In the genomic region with DNA sequence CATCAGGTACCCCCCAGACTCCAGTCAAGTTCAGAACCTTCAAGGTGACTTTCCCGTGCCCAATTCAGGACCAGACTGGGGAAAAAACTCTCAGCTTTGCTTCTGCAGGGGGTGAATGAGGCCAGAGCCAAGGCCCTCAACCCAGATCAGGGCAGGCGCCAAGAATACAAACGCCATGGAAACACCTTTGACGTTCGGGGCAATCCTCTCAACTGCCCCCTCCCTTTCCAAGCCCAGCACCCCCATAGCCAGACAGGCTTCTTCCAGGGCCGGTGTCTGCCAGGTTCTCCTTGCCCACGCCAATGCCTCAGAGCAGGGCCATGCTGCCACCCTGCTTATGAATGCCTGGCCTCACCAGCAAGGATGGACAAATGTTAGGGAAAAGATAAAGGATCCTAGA, we compare ENCODE assay signal across 17 cellular contexts. TPM values are rescaled to one million over a fixed set of nuclear protein-coding genes. Genes with fewer than 3 reads are reported as not detected.
A peak's percentile ranks its signal among the peaks of the same experiment; 100 is the strongest.
DNase-seq lines count a peak whose midpoint lies in the region; ATAC-seq and TF ChIP-seq lines count a peak whose summit lies in the region.
"Had no signal": no experiment of that assay in that cellular context is flagged by ENCODE, and none has a peak within 500 bp of the region (broad histone marks: within the 10 kb centered on the region; RNA-seq: fewer than 3 reads in every experiment).

No MANE protein-coding gene starts in this region.

- H3K4me3 ChIP-seq in neuronal stem cell (ENCODE audit: low read length in 2 of 2) (no peak overlapping the region), thoracic aorta (no peak overlapping the region), prostate gland (no peak overlapping the region)
- H3K4me3 ChIP-seq: BLaER1 had no signal

- no peak overlapping the region for H3K4me2 ChIP-seq in neuronal stem cell (ENCODE audit: insufficient read depth, low read length, poor library complexity, severe bottlenecking)
- H3K4me2 ChIP-seq: BLaER1 had no signal

- no peak for DNase-seq in activated CD4-positive, alpha-beta T cell treated with anti-CD3 and anti-CD28 coated beads, Interleukin-2, amount 10 ng/mL, durations not matched to agents 7 days and 5 days
- DNase-seq in activated CD4-positive, alpha-beta T cell treated with anti-CD3 and anti-CD28 coated beads, Interleukin-2, amount 10 ng/mL, durations not matched to agents 24 days and 14 days: no peak
- DNase-seq in neuronal stem cell (ENCODE audit: low spot score): no peak
- DNase-seq in thoracic aorta (ENCODE audit: low spot score): no peak
- no peak for DNase-seq in activated naive CD4-positive, alpha-beta T cell treated with Interleukin-2 at 50 U/mL for 16 hours
- no peak for DNase-seq in prostate gland (ENCODE audit: low spot score)
- DNase-seq: activated CD8-positive, alpha-beta memory T cell treated with anti-CD3 and anti-CD28 coated beads for 24 hours; activated effector memory CD4-positive, alpha-beta T cell treated with Interleukin-2 at 50 U/mL for 16 hours; DMS53; Kasumi-1; T-helper 1 cell had no signal

- H3K4me1 Mint-ChIP-seq in activated CD4-positive, alpha-beta T cell treated with anti-CD3 and anti-CD28 coated beads, Interleukin-2, amount 10 ng/mL, durations not matched to agents 7 days and 5 days: peaks cover 23% of the 10 kb centered on the region
- peaks cover 18% of the 10 kb centered on the region for H3K4me1 Mint-ChIP-seq in activated CD4-positive, alpha-beta T cell treated with anti-CD3 and anti-CD28 coated beads, Interleukin-2, amount 10 ng/mL, durations not matched to agents 24 days and 14 days

- no peak overlapping the region for H3K23ac ChIP-seq in neuronal stem cell (ENCODE audit: low read depth, low read length, poor library complexity)

- peak overlapping the region; percentile 31 for H2BK120ac ChIP-seq in neuronal stem cell (ENCODE audit: low read depth, low read length)

- no peak overlapping the region for H3K14ac ChIP-seq in neuronal stem cell (ENCODE audit: low read length)

- H2AK5ac ChIP-seq in neuronal stem cell (ENCODE audit: low read depth, low read length): no peak overlapping the region

- CTCF ChIA-PET in activated CD4-positive, alpha-beta T cell treated with anti-CD3 and anti-CD28 coated beads, Interleukin-2, amount 10 ng/mL, durations not matched to agents 7 days and 5 days (lab: Charles Lee): interaction anchor here (1.5 kb wide), 1 partner anchor 12 kb away, joined by 3 read pairs; no protein-coding TSS in a partner anchor

- no peak overlapping the region for H2AFZ ChIP-seq in neuronal stem cell (ENCODE audit: low read length)

- POLR2A ChIA-PET in activated CD4-positive, alpha-beta T cell treated with anti-CD3 and anti-CD28 coated beads, Interleukin-2, amount 10 ng/mL, durations not matched to agents 7 days and 5 days (lab: Charles Lee): no interaction called here

- H3K79me1 ChIP-seq in neuronal stem cell (ENCODE audit: low read depth, low read length): peaks cover 7% of the 10 kb centered on the region

- peaks cover 33% of the 10 kb centered on the region for H3K36me3 Mint-ChIP-seq in activated CD4-positive, alpha-beta T cell treated with anti-CD3 and anti-CD28 coated beads, Interleukin-2, amount 10 ng/mL, durations not matched to agents 7 days and 5 days (ENCODE audit: low read depth)
- peaks cover 25% of the 10 kb centered on the region for H3K36me3 Mint-ChIP-seq in activated CD4-positive, alpha-beta T cell treated with anti-CD3 and anti-CD28 coated beads, Interleukin-2, amount 10 ng/mL, durations not matched to agents 24 days and 14 days (ENCODE audit: low read depth)

- no peaks in the 10 kb centered on the region for H3K27me3 Mint-ChIP-seq in activated CD4-positive, alpha-beta T cell treated with anti-CD3 and anti-CD28 coated beads, Interleukin-2, amount 10 ng/mL, durations not matched to agents 7 days and 5 days
- H3K27me3 Mint-ChIP-seq in activated CD4-positive, alpha-beta T cell treated with anti-CD3 and anti-CD28 coated beads, Interleukin-2, amount 10 ng/mL, durations not matched to agents 24 days and 14 days: no peaks in the 10 kb centered on the region
- H3K27me3 Mint-ChIP-seq: dendritic cell treated with granulocyte-macrophage colony-stimulating factor and Interleukin-4, amounts not matched to agents 40 ng/mL and 50 ng/mL, for 4 days had no signal

- no peak overlapping the region for H2BK15ac ChIP-seq in neuronal stem cell (ENCODE audit: low read length)

- H3K9me3 ChIP-seq in neuronal stem cell (replicated peaks in 1 of 2; ENCODE audit: control insufficient read depth in 2 of 2, insufficient read depth in 1 of 2, low read depth in 1 of 2, low read length in 2 of 2): no peaks in the 10 kb centered on the region
- H3K9me3 ChIP-seq in thoracic aorta: no peaks in the 10 kb centered on the region
- H3K9me3 ChIP-seq in prostate gland: no peaks in the 10 kb centered on the region
- H3K9me3 ChIP-seq: BLaER1 had no signal

- no peak overlapping the region for H3K9ac ChIP-seq in neuronal stem cell (ENCODE audit: low read depth, low read length, poor library complexity)
- H3K9ac ChIP-seq: BLaER1 had no signal

- WGBS in neuronal stem cell (ENCODE audit: extremely low coverage in 2 of 2, insufficient read length in 2 of 2, insufficient replicate concordance in 1 of 2), 2 donors: no CpG with 5 or more reads among the region's 7 CpGs
- 82% methylated on average over 7 of the region's 7 CpGs for WGBS in prostate gland

- intact Hi-C loops in activated CD4-positive, alpha-beta T cell treated with anti-CD3 and anti-CD28 coated beads, Interleukin-2, amount 10 ng/mL, durations not matched to agents 24 days and 14 days (cut with micrococcal nuclease): no loop called here
- intact Hi-C loops in prostate gland (cut with DNase I): loop anchor here (5.0 kb wide), 1 partner anchor 47 kb away; no protein-coding TSS in a partner anchor

- no peak for TF ChIP-seq POLR2A in prostate gland (IDR thresholded peaks at IDR 0.05)

- H3K4me3 Mint-ChIP-seq in activated CD4-positive, alpha-beta T cell treated with anti-CD3 and anti-CD28 coated beads, Interleukin-2, amount 10 ng/mL, durations not matched to agents 7 days and 5 days: no peak overlapping the region
- H3K4me3 Mint-ChIP-seq in activated CD4-positive, alpha-beta T cell treated with anti-CD3 and anti-CD28 coated beads, Interleukin-2, amount 10 ng/mL, durations not matched to agents 24 days and 14 days: no peak overlapping the region
- H3K4me3 Mint-ChIP-seq: dendritic cell treated with granulocyte-macrophage colony-stimulating factor and Interleukin-4, amounts not matched to agents 40 ng/mL and 50 ng/mL, for 4 days had no signal

- peak overlapping the region; percentile 98 for H3K27ac ChIP-seq in cingulate gyrus (ENCODE audit: low read depth, low read length)
- no peak overlapping the region for H3K27ac ChIP-seq in neuronal stem cell (replicated peaks; ENCODE audit: low read length)
- peak overlapping the region; percentile 77 to 95 for H3K27ac ChIP-seq in thoracic aorta
- H3K27ac ChIP-seq in prostate gland: no peak overlapping the region
- H3K27ac ChIP-seq: 22Rv1, BLaER1 had no signal

- no peak overlapping the region for H3K4ac ChIP-seq in neuronal stem cell (ENCODE audit: low read length)

- TF ChIP-seq CTCF in thoracic aorta (IDR thresholded peaks at IDR 0.05): no peak
- no peak for TF ChIP-seq CTCF in prostate gland (IDR thresholded peaks at IDR 0.05)

- H3K27me3 ChIP-seq in neuronal stem cell (ENCODE audit: control insufficient read depth in 3 of 3, insufficient read depth in 3 of 3, low read depth in 1 of 3, low read length in 3 of 3) (no peaks in the 10 kb centered on the region), thoracic aorta (replicated peaks; ENCODE audit: insufficient read depth) (no peaks in the 10 kb centered on the region), prostate gland (replicated peaks; ENCODE audit: insufficient read depth) (no peaks in the 10 kb centered on the region)
- H3K27me3 ChIP-seq: BLaER1 had no signal

- no peak overlapping the region for H4K91ac ChIP-seq in neuronal stem cell (ENCODE audit: low read depth, low read length, poor library complexity)

- peak overlapping the region; percentile 9 for H3K27ac Mint-ChIP-seq in activated CD4-positive, alpha-beta T cell treated with anti-CD3 and anti-CD28 coated beads, Interleukin-2, amount 10 ng/mL, durations not matched to agents 7 days and 5 days
- H3K27ac Mint-ChIP-seq in activated CD4-positive, alpha-beta T cell treated with anti-CD3 and anti-CD28 coated beads, Interleukin-2, amount 10 ng/mL, durations not matched to agents 24 days and 14 days: no peak overlapping the region
- H3K27ac Mint-ChIP-seq: dendritic cell treated with granulocyte-macrophage colony-stimulating factor and Interleukin-4, amounts not matched to agents 40 ng/mL and 50 ng/mL, for 4 days had no signal

- ATAC-seq in thoracic aorta (ENCODE audit: insufficient number of reproducible peaks, low FRiP score, low read depth) (no peak), GM21367 (IDR thresholded peaks at IDR 0.05; ENCODE audit: unreplicated experiment) (no peak)

- H3K9me3 Mint-ChIP-seq in activated CD4-positive, alpha-beta T cell treated with anti-CD3 and anti-CD28 coated beads, Interleukin-2, amount 10 ng/mL, durations not matched to agents 7 days and 5 days: no peaks in the 10 kb centered on the region
- no peaks in the 10 kb centered on the region for H3K9me3 Mint-ChIP-seq in activated CD4-positive, alpha-beta T cell treated with anti-CD3 and anti-CD28 coated beads, Interleukin-2, amount 10 ng/mL, durations not matched to agents 24 days and 14 days
- H3K9me3 Mint-ChIP-seq: dendritic cell treated with granulocyte-macrophage colony-stimulating factor and Interleukin-4, amounts not matched to agents 40 ng/mL and 50 ng/mL, for 4 days had no signal

- no peaks in the 10 kb centered on the region for H3K4me1 ChIP-seq in neuronal stem cell (ENCODE audit: control insufficient read depth in 2 of 2, insufficient read depth in 1 of 2, low read depth in 1 of 2, low read length in 2 of 2)
- H3K4me1 ChIP-seq in thoracic aorta (ENCODE audit: control insufficient read depth in 1 of 2, low read depth in 2 of 2): peaks cover 58 to 65% of the 10 kb centered on the region in 2 donors
- no peaks in the 10 kb centered on the region for H3K4me1 ChIP-seq in prostate gland (replicated peaks)

- no peak overlapping the region for H4K8ac ChIP-seq in neuronal stem cell (ENCODE audit: low read depth, low read length)

- no peak overlapping the region for H2BK12ac ChIP-seq in neuronal stem cell (ENCODE audit: low read length)

- H3K18ac ChIP-seq in neuronal stem cell (ENCODE audit: low read length): no peak overlapping the region

- no peak overlapping the region for H2BK5ac ChIP-seq in neuronal stem cell (ENCODE audit: low read length)

- peaks cover 16 to 38% of the 10 kb centered on the region in 2 donors for H3K36me3 ChIP-seq in neuronal stem cell (replicated peaks in 1 of 2; ENCODE audit: control insufficient read depth in 2 of 2, insufficient read depth in 2 of 2, low read length in 2 of 2)
- peaks cover 55% of the 10 kb centered on the region for H3K36me3 ChIP-seq in thoracic aorta
- peaks cover 14 to 19% of the 10 kb centered on the region in 2 donors for H3K36me3 ChIP-seq in prostate gland

RNA-seq across cellular contexts. Expression of gene ARHGAP1, which starts 5.8 kb away (rescaled TPM):
- 10 to 100 TPM; 83.8 to 88.8 TPM for total RNA-seq in activated CD4-positive, alpha-beta T cell treated with anti-CD3 and anti-CD28 coated beads, Interleukin-2, amount 10 ng/mL, durations not matched to agents 7 days and 5 days
- 59.1 and 61.7 TPM in 2 replicates for total RNA-seq in activated CD4-positive, alpha-beta T cell treated with anti-CD3 and anti-CD28 coated beads, Interleukin-2, amount 10 ng/mL, durations not matched to agents 24 days and 14 days
- polyA plus RNA-seq in neuronal stem cell (2013, experiment 1 of 2): 14.9 TPM
- polyA plus RNA-seq in neuronal stem cell (2013, experiment 2 of 2): 16.1 TPM
- 100 to 1,000 TPM; 106 to 159 TPM for total RNA-seq in thoracic aorta
- total RNA-seq in prostate gland: 10 to 100 TPM; 73.2 to 94.5 TPM

RNA-seq across cellular contexts. Expression of gene ZNF408, which starts 6.2 kb away (rescaled TPM):
- total RNA-seq in activated CD4-positive, alpha-beta T cell treated with anti-CD3 and anti-CD28 coated beads, Interleukin-2, amount 10 ng/mL, durations not matched to agents 7 days and 5 days: 10 to 100 TPM; 11.7 to 16.3 TPM
- total RNA-seq in activated CD4-positive, alpha-beta T cell treated with anti-CD3 and anti-CD28 coated beads, Interleukin-2, amount 10 ng/mL, durations not matched to agents 24 days and 14 days: 12.9 and 14.1 TPM in 2 replicates
- polyA plus RNA-seq in neuronal stem cell (2013, experiment 1 of 2): 4.8 TPM
- polyA plus RNA-seq in neuronal stem cell (2013, experiment 2 of 2): 5.0 TPM
- total RNA-seq in thoracic aorta (10 to 100 TPM in 1 of 2 donors, 1 to 10 TPM in 1; 5.9 to 11.9 TPM), prostate gland (10 to 100 TPM in 1 of 2 donors, 1 to 10 TPM in 1; 9.9 to 17.8 TPM)

RNA-seq across cellular contexts. Expression of gene F2, which starts 24.4 kb away (rescaled TPM):
- total RNA-seq in activated CD4-positive, alpha-beta T cell treated with anti-CD3 and anti-CD28 coated beads, Interleukin-2, amount 10 ng/mL, durations not matched to agents 7 days and 5 days: under 1 TPM in 1 of 2 experiments, not detected in 1; 0.15 TPM
- total RNA-seq in activated CD4-positive, alpha-beta T cell treated with anti-CD3 and anti-CD28 coated beads, Interleukin-2, amount 10 ng/mL, durations not matched to agents 24 days and 14 days: 0.30 TPM in 1 of 2 replicates, not detected in the other
- polyA plus RNA-seq in neuronal stem cell (2013, experiment 1 of 2): not detected
- not detected for polyA plus RNA-seq in neuronal stem cell (2013, experiment 2 of 2)
- not detected for total RNA-seq in thoracic aorta
- 1 to 10 TPM in 1 of 2 donors, not detected in 1; 1.8 TPM for total RNA-seq in prostate gland
- total RNA-seq: subcutaneous adipose tissue had no signal

Comparison
In these comparisons a context has a peak if more than half of its experiments do, and no peak if none do; other contexts are left out.
1. H3K27ac ChIP-seq: peak in cingulate gyrus (single experiment) and thoracic aorta (2 of 2); none in neuronal stem cell (single experiment) and prostate gland (0 of 2).